In genomic region chr16:22901563-22901962, GRCh38 we compare ENCODE assay signal across 27 cellular contexts.
"Had no signal": no experiment of that assay in that cellular context is flagged by ENCODE, and none has a peak within 500 bp of the region (broad histone marks: within the 10 kb centered on the region; RNA-seq: fewer than 3 reads in every experiment).

No MANE protein-coding gene starts in this region.

- H3K36me3 ChIP-seq: ascending aorta, cardiac muscle cell had no signal

- H3K27ac ChIP-seq: ascending aorta, cardiac muscle cell, VCaP had no signal

- H3K27me3 ChIP-seq: ascending aorta, cardiac muscle cell had no signal

- DNase-seq: activated B cell treated with CpG ODN at 0.5 μM for 24 hours; activated CD4-positive, alpha-beta memory T cell treated with anti-CD3 and anti-CD28 coated beads, Interleukin-2, amount 10 ng/mL, durations not matched to agents 7 days and 5 days; activated CD4-positive, alpha-beta T cell treated with anti-CD3 and anti-CD28 coated beads for 48 hours; activated CD4-positive, alpha-beta T cell treated with anti-CD3 and anti-CD28 coated beads, Interleukin-2, amount 10 ng/mL, durations not matched to agents 7 days and 5 days; activated CD4-positive, alpha-beta T cell treated with anti-CD3 and anti-CD28 coated beads, Interleukin-2, amount 50 U/mL, for 48 hours; activated CD4-positive, CD25-positive, alpha-beta regulatory T cell treated with anti-CD3 and anti-CD28 coated beads, Interleukin-2, amount 50 U/mL, for 72 hours; activated CD8-positive, alpha-beta memory T cell treated with anti-CD3 and anti-CD28 coated beads for 24 hours; activated CD8-positive, alpha-beta memory T cell treated with anti-CD3 and anti-CD28 coated beads, Interleukin-2, amount 10 ng/mL, durations not matched to agents 7 days and 5 days; activated CD8-positive, alpha-beta memory T cell treated with anti-CD3 and anti-CD28 coated beads, Interleukin-2, amount 50 U/mL, for 48 hours; activated CD8-positive, alpha-beta T cell treated with anti-CD3 and anti-CD28 coated beads, Interleukin-2, amount 10 ng/mL, durations not matched to agents 7 days and 5 days; activated effector memory CD4-positive, alpha-beta T cell treated with Interleukin-2 at 50 U/mL for 16 hours; activated gamma-delta T cell; activated naive CD4-positive, alpha-beta T cell treated with anti-CD3 and anti-CD28 coated beads, Interleukin-2, amount 10 ng/mL, durations not matched to agents 7 days and 5 days; activated naive CD4-positive, alpha-beta T cell treated with Interleukin-2 at 50 U/mL for 16 hours; activated naive CD8-positive, alpha-beta T cell treated with anti-CD3 and anti-CD28 coated beads, Interleukin-2, amount 10 ng/mL, durations not matched to agents 7 days and 5 days; activated naive CD8-positive, alpha-beta T cell treated with anti-CD3 and anti-CD28 coated beads, Interleukin-2, amount 50 U/mL, for 24 hours; activated T-cell treated with anti-CD3 and anti-CD28 coated beads, Interleukin-2, amount 50 U/mL, for 24 hours; activated T-cell treated with anti-CD3 and anti-CD28 coated beads, Interleukin-2, amount 50 U/mL, for 48 hours; caudate nucleus; cerebellar nuclear complex; T-helper 1 cell; T-helper 2 cell; T-helper 9 cell had no signal

- H3K4me3 ChIP-seq: ascending aorta, cardiac muscle cell had no signal

- H3K9me3 ChIP-seq: ascending aorta had no signal

- FAIRE-seq: TTC549 had no signal

- H3K4me1 ChIP-seq: ascending aorta had no signal

- ATAC-seq: activated CD8-positive, alpha-beta memory T cell treated with anti-CD3 and anti-CD28 coated beads, Interleukin-2, amount 10 ng/mL, durations not matched to agents 7 days and 5 days; activated CD8-positive, alpha-beta T cell treated with anti-CD3 and anti-CD28 coated beads, Interleukin-2, amount 10 ng/mL, durations not matched to agents 7 days and 5 days; activated naive CD8-positive, alpha-beta T cell treated with anti-CD3 and anti-CD28 coated beads, Interleukin-2, amount 50 U/mL, for 24 hours had no signal
